ENCODE assay signal across 8 cellular contexts in the genomic region with DNA sequence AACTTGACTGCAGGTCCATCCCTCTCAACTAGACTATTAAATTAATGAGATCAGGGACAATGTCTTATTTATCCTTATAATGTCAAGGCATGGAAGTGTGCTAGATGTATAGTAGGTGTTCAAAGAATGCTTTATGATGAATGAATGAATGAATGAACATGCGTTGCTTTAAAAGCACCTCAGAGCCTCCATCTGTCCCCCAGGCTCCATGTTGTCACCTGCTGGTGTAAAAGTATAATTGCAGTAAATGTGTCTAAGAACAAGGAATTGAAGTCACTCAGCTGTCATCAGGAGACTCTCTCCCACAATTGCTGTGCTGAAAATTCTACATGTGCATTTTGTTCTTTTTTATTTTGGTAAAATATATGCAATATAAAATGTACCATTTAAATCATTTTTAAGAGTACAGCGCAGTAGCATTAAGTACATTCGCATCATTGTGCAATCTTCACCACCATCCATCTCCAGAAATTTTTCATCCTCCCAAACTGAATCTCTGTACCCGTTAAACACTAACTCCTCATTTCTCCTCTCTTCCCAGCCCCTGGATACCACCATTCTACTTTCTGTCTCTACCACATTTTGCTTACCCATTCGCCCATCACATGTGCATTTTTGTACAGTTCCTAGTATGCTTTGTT. TPM values are rescaled to one million over a fixed set of nuclear protein-coding genes. Genes with fewer than 3 reads are reported as not detected.
DNase-seq lines count a peak whose midpoint lies in the region; ATAC-seq and TF ChIP-seq lines count a peak whose summit lies in the region.

No MANE protein-coding gene starts in this region.

- H3K27me3 ChIP-seq in breast epithelium = peaks cover 0 to 8% of the 10 kb centered on the region in 2 donors

- no peak overlapping the region for H3K27ac Mint-ChIP-seq in nephron progenitor cell

- H3K9me3 Mint-ChIP-seq in nephron progenitor cell = no peaks in the 10 kb centered on the region

- no peaks in the 10 kb centered on the region for H3K36me3 ChIP-seq in breast epithelium

- intact Hi-C loops in breast epithelium (cut with DNase I; ENCODE audit: low total_unique reads) = no loop called here

- H3K4me3 Mint-ChIP-seq in nephron progenitor cell = no peak overlapping the region

- no peak overlapping the region for H3K4me3 ChIP-seq in breast epithelium

- ATAC-seq in HG03457 (IDR thresholded peaks at IDR 0.05; ENCODE audit: unreplicated experiment) = no peak

- H3K4me1 Mint-ChIP-seq in nephron progenitor cell = peaks cover 3% of the 10 kb centered on the region

- H3K27ac ChIP-seq in breast epithelium = no peak overlapping the region

- H3K4me1 ChIP-seq in breast epithelium = no peaks in the 10 kb centered on the region

- TF ChIP-seq POLR2A in breast epithelium (IDR thresholded peaks at IDR 0.05) = no peak

- H3K27me3 Mint-ChIP-seq in nephron progenitor cell (ENCODE audit: low read depth, poor library complexity) = peaks cover 8% of the 10 kb centered on the region

- H3K9me3 ChIP-seq in breast epithelium = no peaks in the 10 kb centered on the region

- DNase-seq in ELR (ENCODE audit: low read depth) (peak; percentile 32), LHCN-M2 (ENCODE audit: low read depth) (peak; percentile 7), breast epithelium (ENCODE audit: low spot score in 2 of 2) (no peak), nephron progenitor cell (no peak), C1 segment of cervical spinal cord (lab: John Stamatoyannopoulos, UW) (no peak), NCI-H2196 (lab: John Stamatoyannopoulos, UW; ENCODE audit: unreplicated experiment) (no peak), NCI-H1092 (lab: John Stamatoyannopoulos, UW) (no peak)

- H3K36me3 Mint-ChIP-seq in nephron progenitor cell (ENCODE audit: low read depth) = no peaks in the 10 kb centered on the region

- peak in 2 of 3 donors; percentile 24 to 28 for TF ChIP-seq CTCF in breast epithelium (IDR thresholded peaks at IDR 0.05)
- TF ChIP-seq CTCF in nephron progenitor cell (IDR thresholded peaks at IDR 0.05) = peak; percentile 67

RNA-seq across cellular contexts. Expression of gene GNAL, which starts 52.6 kb away (rescaled TPM):
- total RNA-seq in LHCN-M2 (2014; rRNA removed) (0.17 and 0.58 TPM in 2 replicates), breast epithelium (10 to 100 TPM in 1 of 3 donors, 1 to 10 TPM in 2; 6.6 to 15.4 (median 7.5) TPM)
- 0.17 TPM for polyA plus RNA-seq in LHCN-M2 (2012)

Comparison
In these comparisons a context has a peak if more than half of its experiments do, and no peak if none do; other contexts are left out.
1. DNase-seq: peak in ELR (single experiment) and LHCN-M2 (single experiment); none in breast epithelium (0 of 2), nephron progenitor cell (single experiment), C1 segment of cervical spinal cord (0 of 14), NCI-H2196 (single experiment) and NCI-H1092 (single experiment).